In genomic region chr2:220961461-220961860, GRCh38 we compare ENCODE assay signal across 19 cellular contexts.
"Had no signal": no experiment of that assay in that cellular context is flagged by ENCODE, and none has a peak within 500 bp of the region (broad histone marks: within the 10 kb centered on the region; RNA-seq: fewer than 3 reads in every experiment).

No MANE protein-coding gene starts in this region.

- H3K9me2 ChIP-seq: SK-N-SH had no signal

- H3K9me3 ChIP-seq: SK-N-SH had no signal

- H3K9ac ChIP-seq: SK-N-SH had no signal

- H3K4me2 ChIP-seq: SK-N-SH had no signal

- DNase-seq: KBM-7, MV-4-11, NCI-H1048, NCI-H1105, NCI-H1417, NCI-H1436 treated with DMSO at 0.1 percent for 48 hours, NCI-H1694, NCI-H187 treated with DMSO at 0.1 percent for 48 hours, NCI-H2029 treated with DMSO at 0.1 percent for 48 hours, NCI-H226, NCI-H446, NCI-H510A, NCI-H524 treated with DMSO at 0.1 percent for 48 hours, NCI-H69, NCI-H774, RPMI8226, SHP77, SK-N-SH, SW 1271 had no signal
